Comparison of ENCODE assay signal across 25 cellular contexts in the genomic region with DNA sequence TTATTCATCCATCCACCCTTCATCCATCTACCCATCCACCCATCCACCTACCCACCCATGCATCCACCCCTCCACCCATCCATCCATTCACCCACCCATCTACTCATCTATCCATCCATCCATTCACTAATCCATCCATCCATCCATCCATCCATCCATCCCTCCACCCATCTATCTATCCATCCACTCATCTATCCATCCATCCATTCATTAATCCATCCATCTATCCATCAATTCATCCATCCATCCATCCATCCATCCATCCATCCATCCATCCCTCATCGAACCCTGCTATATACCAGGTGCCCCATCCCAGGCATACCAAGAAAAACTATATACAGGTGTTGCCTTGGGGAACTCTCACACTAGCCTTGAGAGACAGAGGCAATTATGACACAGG. TPM values are rescaled to one million over a fixed set of nuclear protein-coding genes. Genes with fewer than 3 reads are reported as not detected.
DNase-seq lines count a peak whose midpoint lies in the region; ATAC-seq, FAIRE-seq and TF ChIP-seq lines count a peak whose summit lies in the region.
"Had no signal": no experiment of that assay in that cellular context is flagged by ENCODE, and none has a peak within 500 bp of the region (broad histone marks: within the 10 kb centered on the region; RNA-seq: fewer than 3 reads in every experiment).

No MANE protein-coding gene starts in this region.

- DNase-seq in K562 (ENCODE audit: extremely low read depth in 1 of 4, low spot score in 3 of 4) (no peak), iPS-NIHi11 (ENCODE audit: low spot score) (peak; percentile 1), CD1c-positive myeloid dendritic cell (ENCODE audit: extremely low spot score) (no peak), T-helper 9 cell (no peak), NOMO-1 treated with DMSO at 0.1 percent for 48 hours (lab: John Stamatoyannopoulos, UW; ENCODE audit: unreplicated experiment) (no peak)
- DNase-seq: 8988T; ACHN; BE2C; C1 segment of cervical spinal cord; Caco-2; Calu3; CD4-positive, alpha-beta T cell; CD8-positive, alpha-beta T cell; DMS79 treated with DMSO at 0.1 percent for 48 hours; GF-D8 had no signal

- H3K27ac ChIP-seq in HEK293 (ENCODE audit: extremely low read depth, low read depth, low read length), result no peak overlapping the region
- H3K27ac ChIP-seq in K562 (ENCODE audit: extremely low read depth, low read depth, low read length), result no peak overlapping the region
- H3K27ac ChIP-seq: BLaER1 had no signal

- intact Hi-C loops in K562 (cut with micrococcal nuclease), result no loop called here

- no peak overlapping the region for H2AFZ ChIP-seq in K562 (ENCODE audit: low read depth, low read length)

- H3K4me3 ChIP-seq in HEK293 (ENCODE audit: low read depth, low read length), result no peak overlapping the region
- no peak overlapping the region for H3K4me3 ChIP-seq in K562
- H3K4me3 ChIP-seq: BLaER1 had no signal

- no peak overlapping the region for H3K9ac ChIP-seq in K562 (ENCODE audit: insufficient read depth in 1 of 2, low read depth in 2 of 2, low read length in 2 of 2)
- H3K9ac ChIP-seq: BLaER1 had no signal

- POLR2A ChIA-PET in HEK293 (lab: Yijun Ruan, JAX), result no interaction called here
- POLR2A ChIA-PET in K562 (lab: Yijun Ruan, JAX), result no interaction called here

- H3K9me1 ChIP-seq in K562 (ENCODE audit: control insufficient read depth, insufficient read depth, low read length), result no peaks in the 10 kb centered on the region

- H3K4me2 ChIP-seq in K562 (ENCODE audit: insufficient read depth, low read length), result no peak overlapping the region
- H3K4me2 ChIP-seq: BLaER1 had no signal

- TF ChIP-seq RAD21 in K562 (CRISPR knock-in tag; conservative IDR thresholded peaks at IDR 0.05 in 1 of 2, IDR thresholded peaks at IDR 0.05 in 1 of 2), result no peak

- in situ Hi-C loops in K562 (cut with MboI), result no loop called here

- WGBS in K562 (ENCODE audit: insufficient coverage, low coverage, missing lambda C conversion rate), result 0% methylated on average over 1 of the region's 1 CpG

- H3K36me3 ChIP-seq in HEK293 (ENCODE audit: control insufficient read depth in 2 of 2, insufficient read depth in 1 of 2, low read length in 2 of 2) (no peaks in the 10 kb centered on the region), K562 (ENCODE audit: control insufficient read depth, insufficient read depth, low read length) (no peaks in the 10 kb centered on the region)
- H3K36me3 ChIP-seq: BE2C, BLaER1 had no signal

- FAIRE-seq in K562 (lab: Jason Lieb, UNC), result no peak
- FAIRE-seq: A204.1, D721Med, G401.6, GM12891, GM19239 had no signal

- no peak for ATAC-seq in K562
- ATAC-seq: CD8-positive, alpha-beta T cell had no signal

- no peak for TF ChIP-seq CTCF in HEK293 (tag by site-specific recombination; IDR thresholded peaks at IDR 0.05)
- no peak for TF ChIP-seq CTCF in K562 (IDR thresholded peaks at IDR 0.05 in 2 of 3, conservative IDR thresholded peaks at IDR 0.05 in 1 of 3; ENCODE audit: insufficient read depth in 2 of 3, low read depth in 1 of 3, low read length in 3 of 3)

- CTCF ChIA-PET in HEK293 (lab: Yijun Ruan, JAX) (no interaction called here), K562 (lab: Yijun Ruan, JAX; ENCODE audit: low intra/inter-chr PET ratio) (no interaction called here)

- H3K27me3 ChIP-seq in K562 (ENCODE audit: control insufficient read depth in 2 of 2, insufficient read depth in 2 of 2, low read length in 2 of 2), result peaks cover 6 to 22% of the 10 kb centered on the region in 2 experiments
- H3K27me3 ChIP-seq: BLaER1 had no signal

- no peaks in the 10 kb centered on the region for H4K20me1 ChIP-seq in K562 (replicated peaks; ENCODE audit: control insufficient read depth, insufficient read depth, low read length)
- H4K20me1 ChIP-seq: BLaER1 had no signal

- no TSS peak for BruUV-seq in K562 (replicated peaks; lab: Mats Ljungman, UMichigan)

- H3K9me3 ChIP-seq in HEK293 (ENCODE audit: control insufficient read depth, insufficient read depth, low read depth, low read length), result no peaks in the 10 kb centered on the region
- no peaks in the 10 kb centered on the region for H3K9me3 ChIP-seq in K562 (replicated peaks; ENCODE audit: control insufficient read depth, insufficient read depth, low read depth, low read length)
- H3K9me3 ChIP-seq: BE2C, BLaER1, Caco-2 had no signal

- TF ChIP-seq POLR2A in K562 (conservative IDR thresholded peaks at IDR 0.05), result no peak

- no peaks in the 10 kb centered on the region for H3K79me2 ChIP-seq in K562 (ENCODE audit: control insufficient read depth, insufficient read depth, low read length)

- no peak for TF ChIP-seq EP300 in K562 (IDR thresholded peaks at IDR 0.05; ENCODE audit: low read length)

- H3K4me1 ChIP-seq in HEK293 (ENCODE audit: control insufficient read depth, insufficient read depth, low read length), result no peaks in the 10 kb centered on the region
- H3K4me1 ChIP-seq in K562 (replicated peaks in 1 of 2; ENCODE audit: control insufficient read depth in 2 of 2, insufficient read depth in 2 of 2, low read length in 2 of 2), result peaks cover 0 to 5% of the 10 kb centered on the region in 2 experiments; a peak in 1 of 5 replicates
- H3K4me1 ChIP-seq: BE2C, BLaER1, Caco-2 had no signal

TF ChIP-seq in HEK293, 187 proteins besides CTCF, POLR2A, EP300 and RAD21 (continues in another document):
- TF ChIP-seq SP2 (tag by site-specific recombination; IDR thresholded peaks at IDR 0.05), result no peak
- TF ChIP-seq WT1 (tag by site-specific recombination; IDR thresholded peaks at IDR 0.05), result no peak
- TF ChIP-seq ZBTB8A (tag by site-specific recombination; IDR thresholded peaks at IDR 0.05), result no peak

TF ChIP-seq in K562, 482 proteins besides CTCF, POLR2A, EP300 and RAD21 (continues in another document):
- TF ChIP-seq STAT5A (IDR thresholded peaks at IDR 0.05; ENCODE audit: borderline replicate concordance, low read length) (no peak), ZNF311 (CRISPR knock-in tag; IDR thresholded peaks at IDR 0.05) (no peak)

RNA-seq across cellular contexts. Expression of a gene that starts 7.1 kb away (rescaled TPM):
- 2.5 TPM in 1 of 2 replicates, not detected in the other for total RNA-seq in K562 (2011; cell fraction: chromatin; rRNA removed; ENCODE audit: low replicate concordance)
- 2.9 and 3.2 TPM in 2 replicates for total RNA-seq in K562 (2011; cell fraction: nucleolus; rRNA removed)
- total RNA-seq in K562 (2011; cell fraction: nucleoplasm; rRNA removed), result 2.6 TPM in 1 of 2 replicates, not detected in the other
- total RNA-seq in K562 (2014; rRNA removed) (0.45 and 1.0 TPM in 2 replicates), K562 (2014; rRNA removed; fragmentation: Illumina TruSeq; extraction: Trizol) (0.38 and 0.58 TPM in 2 replicates), K562 (2015; rRNA removed; fragmentation: Illumina TruSeq; extraction: Trizol) (1.8 TPM in 2 replicates), K562 (2021) (0.45 and 0.80 TPM in 2 replicates)
- polyA plus RNA-seq in K562 (2011; rRNA removed) (1.1 and 3.6 TPM in 2 replicates), K562 (2014; fragmentation: Illumina TruSeq; extraction: Trizol) (1.0 TPM in 2 replicates), K562 (2014; fragmentation: Nextera tagmentation; extraction: Ambion mirVana) (under 1 TPM in 1 of 2 experiments, not detected in 1; 0.85 TPM), K562 (2014; rRNA removed) (0.77 and 1.3 TPM in 2 replicates)
- polyA plus RNA-seq in K562 (2011; cell fraction: cytosol; rRNA removed), result 1.7 and 10.5 TPM in 2 replicates
- 2.2 TPM in 1 of 2 replicates, not detected in the other for polyA plus RNA-seq in K562 (2011; cell fraction: nucleus; rRNA removed)
- 0.92 and 1.1 TPM in 2 replicates for polyA plus RNA-seq in K562 (2012)
- polyA minus RNA-seq in K562 (2011; rRNA and poly(A)+ RNA removed), result 0.42 and 2.8 TPM in 2 replicates
- polyA minus RNA-seq in K562 (2011; cell fraction: cytosol; rRNA and poly(A)+ RNA removed), result not detected in 2 replicates
- polyA minus RNA-seq in K562 (2011; cell fraction: nucleus; rRNA and poly(A)+ RNA removed), result not detected in 2 replicates
- total RNA-seq: A673; Caco-2; CD4-positive, alpha-beta T cell; CD8-positive, alpha-beta T cell had no signal
- polyA plus RNA-seq: AG04450, CD14-positive monocyte had no signal

RNA-seq across cellular contexts. Expression of a gene that starts 48.7 kb away (rescaled TPM):
- 1.6 TPM in 1 of 2 replicates, not detected in the other for total RNA-seq in K562 (2011; cell fraction: chromatin; rRNA removed; ENCODE audit: low replicate concordance)
- total RNA-seq in K562 (2011; cell fraction: nucleolus; rRNA removed), result 1.3 and 3.2 TPM in 2 replicates
- 3.0 TPM in 1 of 2 replicates, not detected in the other for total RNA-seq in K562 (2011; cell fraction: nucleoplasm; rRNA removed)
- total RNA-seq in K562 (2014; rRNA removed) (3.0 and 9.1 TPM in 2 replicates), K562 (2014; rRNA removed; fragmentation: Illumina TruSeq; extraction: Trizol) (5.9 and 8.9 TPM in 2 replicates), K562 (2015; rRNA removed; fragmentation: Illumina TruSeq; extraction: Trizol) (8.2 and 9.1 TPM in 2 replicates), K562 (2021) (8.1 and 8.4 TPM in 2 replicates)
- polyA plus RNA-seq in K562 (2011; rRNA removed) (1.3 and 2.3 TPM in 2 replicates), K562 (2014; fragmentation: Illumina TruSeq; extraction: Trizol) (5.5 and 7.2 TPM in 2 replicates), K562 (2014; fragmentation: Nextera tagmentation; extraction: Ambion mirVana) (10 to 100 TPM; 21.8 to 26.8 TPM), K562 (2014; rRNA removed) (4.9 and 7.1 TPM in 2 replicates)
- 0.91 and 3.8 TPM in 2 replicates for polyA plus RNA-seq in K562 (2011; cell fraction: cytosol; rRNA removed)
- polyA plus RNA-seq in K562 (2011; cell fraction: nucleus; rRNA removed), result 1.4 TPM in 1 of 2 replicates, not detected in the other
- 1.5 and 7.1 TPM in 2 replicates for polyA plus RNA-seq in K562 (2012)
- 1.8 TPM in 1 of 2 replicates, not detected in the other for polyA minus RNA-seq in K562 (2011; rRNA and poly(A)+ RNA removed)
- not detected in 2 replicates for polyA minus RNA-seq in K562 (2011; cell fraction: cytosol; rRNA and poly(A)+ RNA removed)
- not detected in 2 replicates for polyA minus RNA-seq in K562 (2011; cell fraction: nucleus; rRNA and poly(A)+ RNA removed)
- total RNA-seq: Caco-2; Calu3; CD4-positive, alpha-beta T cell; CD8-positive, alpha-beta T cell had no signal
- polyA plus RNA-seq: AG04450, CD14-positive monocyte had no signal

RNA-seq across cellular contexts. Expression of a gene that starts 58.1 kb away (rescaled TPM):
- 22.0 and 61.8 TPM in 2 replicates for total RNA-seq in K562 (2011; cell fraction: chromatin; rRNA removed; ENCODE audit: low replicate concordance)
- total RNA-seq in K562 (2011; cell fraction: nucleolus; rRNA removed), result 61.1 and 68.0 TPM in 2 replicates
- total RNA-seq in K562 (2011; cell fraction: nucleoplasm; rRNA removed), result 53.5 and 72.0 TPM in 2 replicates
- total RNA-seq in K562 (2014; rRNA removed) (22.3 and 29.1 TPM in 2 replicates), K562 (2014; rRNA removed; fragmentation: Illumina TruSeq; extraction: Trizol) (11.0 and 11.8 TPM in 2 replicates), K562 (2015; rRNA removed; fragmentation: Illumina TruSeq; extraction: Trizol) (14.5 and 14.9 TPM in 2 replicates), K562 (2021) (33.6 and 36.7 TPM in 2 replicates)
- polyA plus RNA-seq in K562 (2011; rRNA removed) (17.9 and 33.4 TPM in 2 replicates), K562 (2014; fragmentation: Illumina TruSeq; extraction: Trizol) (23.8 and 45.5 TPM in 2 replicates), K562 (2014; fragmentation: Nextera tagmentation; extraction: Ambion mirVana) (1 to 10 TPM; 3.3 to 5.4 TPM), K562 (2014; rRNA removed) (20.1 and 20.9 TPM in 2 replicates)
- polyA plus RNA-seq in K562 (2011; cell fraction: cytosol; rRNA removed), result 31.3 and 72.7 TPM in 2 replicates
- polyA plus RNA-seq in K562 (2011; cell fraction: nucleus; rRNA removed), result 19.7 and 50.0 TPM in 2 replicates
- 37.9 and 107 TPM in 2 replicates for polyA plus RNA-seq in K562 (2012)
- 12.8 and 15.1 TPM in 2 replicates for polyA minus RNA-seq in K562 (2011; rRNA and poly(A)+ RNA removed)
- polyA minus RNA-seq in K562 (2011; cell fraction: cytosol; rRNA and poly(A)+ RNA removed), result 20.8 and 31.7 TPM in 2 replicates
- polyA minus RNA-seq in K562 (2011; cell fraction: nucleus; rRNA and poly(A)+ RNA removed), result 10.0 and 15.5 TPM in 2 replicates
